29 cellular contexts compared by ENCODE assay signal in the genomic region with DNA sequence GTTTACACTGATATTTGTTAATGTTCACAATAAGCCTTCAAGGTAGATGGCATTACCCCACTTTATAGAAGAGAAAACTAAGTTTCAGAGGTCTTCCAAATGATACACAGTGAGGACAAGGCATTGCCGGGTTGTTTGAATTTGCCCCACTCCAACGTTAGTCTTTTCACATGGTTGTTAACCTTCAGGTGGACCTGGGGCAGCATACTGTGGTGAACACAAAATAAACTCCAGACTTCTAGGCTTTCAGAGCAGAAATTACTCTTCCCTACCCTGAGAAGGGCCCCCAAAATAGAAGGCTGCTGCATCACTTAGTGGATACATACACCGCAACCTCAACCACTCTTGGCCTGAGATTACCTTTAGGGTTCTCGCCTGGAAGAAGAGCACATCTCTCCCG.
"Had no signal": no experiment of that assay in that cellular context is flagged by ENCODE, and none has a peak within 500 bp of the region (broad histone marks: within the 10 kb centered on the region; RNA-seq: fewer than 3 reads in every experiment).

No MANE protein-coding gene starts in this region.

- DNase-seq: dermis blood vessel endothelial cell; effector memory CD8-positive, alpha-beta T cell; erythroblast; esophagus squamous epithelium; foreskin melanocyte; glutamatergic neuron; heart right ventricle; hippocampal formation; left cardiac atrium; left lung; mesenchymal stem cell; midbrain; naive thymus-derived CD4-positive, alpha-beta T cell; nephron progenitor cell; occipital lobe; pancreas; stimulated activated CD4-positive, alpha-beta T cell treated with anti-CD3 and anti-CD28 coated beads, Interleukin-12 subunit alpha, Interleukin-12 subunit beta, amount 100 ng/mL, for 4 hours; stimulated activated CD4-positive, alpha-beta T cell treated with anti-CD3 and anti-CD28 coated beads, Interleukin-1b, Interleukin-23, amount 100 ng/mL, for 48 hours; stimulated activated CD4-positive, alpha-beta T cell treated with anti-CD3 and anti-CD28 coated beads, Interleukin-4, amount 100 ng/mL, for 1 hour; stimulated activated CD8-positive, alpha-beta memory T cell treated with anti-CD3 and anti-CD28 coated beads, Interleukin-4, amount 100 ng/mL, for 48 hours; stimulated activated naive CD4-positive, alpha-beta T cell; stimulated activated naive CD8-positive, alpha-beta T cell treated with anti-CD3 and anti-CD28 coated beads, Interleukin-15, amount 100 ng/mL, for 72 hours; transverse colon had no signal

- H3K27ac Mint-ChIP-seq: effector memory CD8-positive, alpha-beta T cell; nephron progenitor cell; stimulated activated naive CD8-positive, alpha-beta T cell treated with anti-CD3 and anti-CD28 coated beads, Interleukin-15, amount 100 ng/mL, for 72 hours had no signal

- H3K27ac ChIP-seq: coronary artery, esophagus squamous epithelium, left lung, pancreas, suprapubic skin, transverse colon had no signal

- H3K4me3 Mint-ChIP-seq: effector memory CD8-positive, alpha-beta T cell; naive thymus-derived CD4-positive, alpha-beta T cell; nephron progenitor cell; stimulated activated naive CD8-positive, alpha-beta T cell treated with anti-CD3 and anti-CD28 coated beads, Interleukin-15, amount 100 ng/mL, for 72 hours had no signal

- H3K4me3 ChIP-seq: coronary artery, esophagus squamous epithelium, heart right ventricle, left lung, pancreas, smooth muscle cell, suprapubic skin, transverse colon had no signal

- H3K27me3 Mint-ChIP-seq: effector memory CD8-positive, alpha-beta T cell; stimulated activated naive CD8-positive, alpha-beta T cell treated with anti-CD3 and anti-CD28 coated beads, Interleukin-15, amount 100 ng/mL, for 72 hours had no signal

- H3K4me2 ChIP-seq: smooth muscle cell had no signal

- FAIRE-seq: endometrium, islet of Langerhans, pancreas had no signal

- ATAC-seq: effector memory CD8-positive, alpha-beta T cell; heart right ventricle; left cardiac atrium; left lung; naive thymus-derived CD4-positive, alpha-beta T cell; pancreas; sciatic nerve; stimulated activated naive CD8-positive, alpha-beta T cell treated with anti-CD3 and anti-CD28 coated beads, Interleukin-15, amount 100 ng/mL, for 72 hours had no signal

- H3K36me3 ChIP-seq: esophagus squamous epithelium, heart right ventricle, left lung, pancreas, suprapubic skin, transverse colon had no signal

- H3K9me3 ChIP-seq: esophagus squamous epithelium, heart right ventricle, left lung, pancreas, suprapubic skin, transverse colon had no signal

- H3K27me3 ChIP-seq: esophagus squamous epithelium, heart right ventricle, left lung, pancreas, suprapubic skin, transverse colon had no signal

- H3K9me3 Mint-ChIP-seq: effector memory CD8-positive, alpha-beta T cell; nephron progenitor cell; stimulated activated naive CD8-positive, alpha-beta T cell treated with anti-CD3 and anti-CD28 coated beads, Interleukin-15, amount 100 ng/mL, for 72 hours had no signal
